In the genomic region with DNA sequence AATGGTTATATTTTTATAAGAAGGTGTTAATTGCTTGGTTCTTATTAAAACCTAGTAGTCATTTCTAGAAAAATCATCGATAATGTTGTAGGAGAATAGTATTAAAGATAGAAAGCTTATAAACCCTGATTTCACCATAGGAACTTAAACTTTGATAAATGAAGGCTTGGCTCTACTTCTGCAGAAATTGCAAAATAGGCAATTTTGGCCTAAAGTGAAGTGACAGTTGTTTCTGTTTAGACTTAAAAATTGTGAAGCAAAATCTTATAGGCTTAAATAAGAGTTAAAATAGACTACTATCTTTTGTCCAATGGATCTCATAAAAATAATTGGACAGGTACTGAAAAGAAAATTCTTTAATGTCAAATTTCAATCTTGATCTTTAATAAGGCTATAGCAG, we compare ENCODE assay signal across 3 cellular contexts.
TF ChIP-seq lines count a peak whose summit lies in the region.

No MANE protein-coding gene starts in this region.

TF ChIP-seq in HepG2, 621 proteins besides CTCF, POLR2A, EP300 and RAD21:
- TF ChIP-seq MAFK (conservative IDR thresholded peaks at IDR 0.05 in 1 of 2, IDR thresholded peaks at IDR 0.05 in 1 of 2; ENCODE audit: low read length in 2 of 2) (peak; percentile 40 to 68; a peak in 2 of 4 replicates), CCAR2 (optimal IDR thresholded peaks at IDR 0.05; ENCODE audit: low read depth, low read length) (no peak), ZNF768 (CRISPR knock-in tag; IDR thresholded peaks at IDR 0.05) (no peak), IKZF1 (IDR thresholded peaks at IDR 0.05) (no peak), MAFF (IDR thresholded peaks at IDR 0.05; ENCODE audit: low read depth, low read length) (peak; percentile 40)
- TF ChIP-seq, protein P1, sequence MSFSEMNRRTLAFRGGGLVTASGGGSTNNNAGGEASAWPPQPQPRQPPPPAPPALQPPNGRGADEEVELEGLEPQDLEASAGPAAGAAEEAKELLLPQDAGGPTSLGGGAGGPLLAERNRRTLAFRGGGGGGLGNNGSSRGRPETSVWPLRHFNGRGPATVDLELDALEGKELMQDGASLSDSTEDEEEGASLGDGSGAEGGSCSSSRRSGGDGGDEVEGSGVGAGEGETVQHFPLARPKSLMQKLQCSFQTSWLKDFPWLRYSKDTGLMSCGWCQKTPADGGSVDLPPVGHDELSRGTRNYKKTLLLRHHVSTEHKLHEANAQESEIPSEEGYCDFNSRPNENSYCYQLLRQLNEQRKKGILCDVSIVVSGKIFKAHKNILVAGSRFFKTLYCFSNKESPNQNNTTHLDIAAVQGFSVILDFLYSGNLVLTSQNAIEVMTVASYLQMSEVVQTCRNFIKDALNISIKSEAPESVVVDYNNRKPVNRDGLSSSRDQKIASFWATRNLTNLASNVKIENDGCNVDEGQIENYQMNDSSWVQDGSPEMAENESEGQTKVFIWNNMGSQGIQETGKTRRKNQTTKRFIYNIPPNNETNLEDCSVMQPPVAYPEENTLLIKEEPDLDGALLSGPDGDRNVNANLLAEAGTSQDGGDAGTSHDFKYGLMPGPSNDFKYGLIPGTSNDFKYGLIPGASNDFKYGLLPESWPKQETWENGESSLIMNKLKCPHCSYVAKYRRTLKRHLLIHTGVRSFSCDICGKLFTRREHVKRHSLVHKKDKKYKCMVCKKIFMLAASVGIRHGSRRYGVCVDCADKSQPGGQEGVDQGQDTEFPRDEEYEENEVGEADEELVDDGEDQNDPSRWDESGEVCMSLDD (CRISPR knock-in tag; IDR thresholded peaks at IDR 0.05; ENCODE audit: borderline replicate concordance), result no peak

TF ChIP-seq in A549, 52 proteins besides CTCF, POLR2A, EP300 and RAD21:
- TF ChIP-seq, protein P2, sequence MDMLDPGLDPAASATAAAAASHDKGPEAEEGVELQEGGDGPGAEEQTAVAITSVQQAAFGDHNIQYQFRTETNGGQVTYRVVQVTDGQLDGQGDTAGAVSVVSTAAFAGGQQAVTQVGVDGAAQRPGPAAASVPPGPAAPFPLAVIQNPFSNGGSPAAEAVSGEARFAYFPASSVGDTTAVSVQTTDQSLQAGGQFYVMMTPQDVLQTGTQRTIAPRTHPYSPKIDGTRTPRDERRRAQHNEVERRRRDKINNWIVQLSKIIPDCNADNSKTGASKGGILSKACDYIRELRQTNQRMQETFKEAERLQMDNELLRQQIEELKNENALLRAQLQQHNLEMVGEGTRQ (IDR thresholded peaks at IDR 0.05), result no peak
- TF ChIP-seq MAFK (IDR thresholded peaks at IDR 0.05; ENCODE audit: partially characterized antibody) (peak; percentile 45), MAZ (IDR thresholded peaks at IDR 0.05; ENCODE audit: borderline replicate concordance, low read depth, low read length) (no peak)

TF ChIP-seq in IMR-90, 13 proteins besides CTCF, POLR2A, EP300 and RAD21:
- no peak for TF ChIP-seq SMC3 (IDR thresholded peaks at IDR 0.05; ENCODE audit: low read depth, low read length)
- peak; percentile 57 for TF ChIP-seq MAFK (IDR thresholded peaks at IDR 0.05; ENCODE audit: low read depth, low read length)
- no peak for TF ChIP-seq BHLHE40 (IDR thresholded peaks at IDR 0.05; ENCODE audit: low read depth, low read length)
